1 cellular context compared by ENCODE assay signal in genomic region chr7:27209933-27210440, GRCh38.
A peak's percentile ranks its signal among the peaks of the same experiment; 100 is the strongest.
TF ChIP-seq lines count a peak whose summit lies in the region.

No MANE protein-coding gene starts in this region.

TF ChIP-seq in GM23338, 12 proteins besides CTCF, POLR2A, EP300 and RAD21:
- TF ChIP-seq ZNF462 (CRISPR knock-in tag; IDR thresholded peaks at IDR 0.05) (no peak), POLR2AphosphoS5 (IDR thresholded peaks at IDR 0.05; ENCODE audit: low read depth) (no peak), EZH2 (IDR thresholded peaks at IDR 0.05; ENCODE audit: low read depth, unreplicated experiment) (peak; percentile 49)
